In the genomic region with DNA sequence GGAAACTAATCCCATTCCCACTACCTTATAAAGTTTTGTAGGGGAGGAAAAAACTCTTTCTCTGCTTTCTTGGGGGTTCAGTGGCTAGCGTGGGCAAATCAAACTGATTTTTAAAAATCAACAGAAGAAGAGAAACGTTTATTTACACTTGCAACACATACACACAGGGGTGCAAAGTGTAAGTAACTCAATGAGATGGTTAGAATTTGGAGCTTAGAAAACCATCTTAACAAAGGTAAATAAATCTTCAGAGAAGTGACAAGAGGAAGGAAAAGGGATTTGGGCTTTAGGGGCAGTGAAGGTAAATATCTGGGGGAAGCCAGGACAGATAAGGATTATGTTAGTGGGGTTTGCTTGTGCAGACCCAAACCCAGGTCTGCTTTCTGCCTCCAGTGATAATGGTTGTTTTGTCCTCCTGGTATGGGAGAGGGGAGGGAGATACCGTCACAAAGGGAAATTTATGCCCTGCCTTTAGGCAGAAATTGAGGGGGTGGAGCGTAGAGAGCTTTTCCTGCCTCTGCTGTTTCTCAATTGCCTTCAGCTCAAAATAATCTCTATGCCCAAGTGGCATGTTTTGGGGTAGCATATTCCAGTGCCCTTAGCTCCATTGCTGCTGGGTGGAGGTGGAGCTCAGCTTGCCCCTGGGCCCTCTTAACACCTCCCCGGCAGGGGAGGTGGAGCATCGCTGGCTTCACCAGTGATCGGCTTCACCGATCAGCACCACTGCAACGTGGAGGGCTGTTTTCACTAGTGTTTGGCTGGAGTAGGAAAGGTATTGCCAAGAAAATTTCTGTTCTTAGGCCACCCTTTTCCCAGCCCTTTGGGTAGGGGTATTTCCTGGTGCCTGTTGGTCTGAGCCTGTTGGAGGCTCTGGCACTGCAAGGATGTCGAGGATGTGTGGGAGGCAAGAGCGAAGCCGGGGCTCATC, we compare ENCODE assay signal across 27 cellular contexts.
A peak's percentile ranks its signal among the peaks of the same experiment; 100 is the strongest.
DNase-seq lines count a peak whose midpoint lies in the region; ATAC-seq and TF ChIP-seq lines count a peak whose summit lies in the region.
"Had no signal": no experiment of that assay in that cellular context is flagged by ENCODE, and none has a peak within 500 bp of the region (broad histone marks: within the 10 kb centered on the region; RNA-seq: fewer than 3 reads in every experiment).

No MANE protein-coding gene starts in this region.

- CTCF ChIA-PET in naive thymus-derived CD4-positive, alpha-beta T cell (lab: Charles Lee) = no interaction called here

- no peaks in the 10 kb centered on the region for H3K27me3 ChIP-seq in naive thymus-derived CD4-positive, alpha-beta T cell (ENCODE audit: control insufficient read depth in 2 of 2, insufficient read depth in 2 of 2, low read length in 2 of 2)

- H3K27me3 Mint-ChIP-seq in neural crest cell (ENCODE audit: low read depth) = no peaks in the 10 kb centered on the region
- H3K27me3 Mint-ChIP-seq in naive thymus-derived CD4-positive, alpha-beta T cell = peaks cover 23 to 57% (median 43%) of the 10 kb centered on the region in 5 donors

- H3K9me3 ChIP-seq in naive thymus-derived CD4-positive, alpha-beta T cell (ENCODE audit: control insufficient read depth in 2 of 3, low read length in 3 of 3) = no peaks in the 10 kb centered on the region
- H3K9me3 ChIP-seq: HAP-1 had no signal

- no peak overlapping the region for H3K4me3 ChIP-seq in naive thymus-derived CD4-positive, alpha-beta T cell (ENCODE audit: low read length)
- H3K4me3 ChIP-seq: HAP-1, SK-N-MC had no signal

- no peak overlapping the region for H3K4me3 Mint-ChIP-seq in neural crest cell
- no peak overlapping the region for H3K4me3 Mint-ChIP-seq in naive thymus-derived CD4-positive, alpha-beta T cell
- H3K4me3 Mint-ChIP-seq: CD8-positive, alpha-beta memory T cell had no signal

- DNase-seq in ELF-1 (ENCODE audit: low read depth, low spot score) = peak; percentile 44
- DNase-seq in SK-MEL-5 (ENCODE audit: low read depth, low spot score) = peak; percentile 13
- peak; percentile 8 for DNase-seq in foreskin melanocyte
- no peak for DNase-seq in neural crest cell (ENCODE audit: low read depth, low spot score)
- no peak for DNase-seq in naive thymus-derived CD4-positive, alpha-beta T cell
- DNase-seq in CD1c-positive myeloid dendritic cell (ENCODE audit: extremely low spot score) = no peak
- DNase-seq: Calu3; CD8-positive, alpha-beta memory T cell; DMS79 treated with DMSO at 0.1 percent for 48 hours; GOT3; Karpas-422; NCI-H1092; NCI-H1436; NCI-H187; NCI-H2081 treated with DMSO at 0.1 percent for 48 hours; NCI-H2171; NCI-H446 treated with DMSO at 0.1 percent for 48 hours; NCI-H526 treated with DMSO at 0.1 percent for 48 hours; SHP77 had no signal

- H3K4me1 Mint-ChIP-seq in neural crest cell = peaks cover 8% of the 10 kb centered on the region
- no peaks in the 10 kb centered on the region for H3K4me1 Mint-ChIP-seq in naive thymus-derived CD4-positive, alpha-beta T cell
- H3K4me1 Mint-ChIP-seq: CD8-positive, alpha-beta memory T cell had no signal

- POLR2A ChIA-PET in naive thymus-derived CD4-positive, alpha-beta T cell (lab: Charles Lee) = no interaction called here

- no peak for ATAC-seq in GM18858 (IDR thresholded peaks at IDR 0.05; ENCODE audit: unreplicated experiment)
- ATAC-seq in naive thymus-derived CD4-positive, alpha-beta T cell = no peak
- no peak for ATAC-seq in GM19467 (IDR thresholded peaks at IDR 0.05; ENCODE audit: unreplicated experiment)
- ATAC-seq: Panc1 had no signal

- no peak for TF ChIP-seq CTCF in neural crest cell (conservative IDR thresholded peaks at IDR 0.05)

- peak overlapping the region; percentile 86 for H3K27ac Mint-ChIP-seq in neural crest cell (ENCODE audit: unreplicated experiment)
- no peak overlapping the region for H3K27ac Mint-ChIP-seq in naive thymus-derived CD4-positive, alpha-beta T cell
- H3K27ac Mint-ChIP-seq: CD8-positive, alpha-beta memory T cell had no signal

- in situ Hi-C loops in SK-MEL-5 (cut with HindIII; ENCODE audit: low pct_unique_long_range_greater_than_20kb, low sequenced_read_pairs) = no loop called here

- H3K9me3 Mint-ChIP-seq in neural crest cell = peaks cover under 1% of the 10 kb centered on the region
- H3K9me3 Mint-ChIP-seq in naive thymus-derived CD4-positive, alpha-beta T cell = peaks cover 0 to 5% (median 0%) of the 10 kb centered on the region in 11 donors

- H3K4me1 ChIP-seq in naive thymus-derived CD4-positive, alpha-beta T cell (ENCODE audit: control insufficient read depth in 2 of 2, insufficient read depth in 2 of 2, low read length in 2 of 2) = no peaks in the 10 kb centered on the region
- H3K4me1 ChIP-seq: HAP-1 had no signal

- intact Hi-C loops in naive thymus-derived CD4-positive, alpha-beta T cell (cut with micrococcal nuclease) = no loop called here

- no peak overlapping the region for H3K27ac ChIP-seq in naive thymus-derived CD4-positive, alpha-beta T cell (ENCODE audit: low read depth, low read length)
- H3K27ac ChIP-seq: C4-2B, HL-60, RWPE1, SK-N-MC had no signal

- no peaks in the 10 kb centered on the region for H3K36me3 ChIP-seq in naive thymus-derived CD4-positive, alpha-beta T cell (ENCODE audit: control insufficient read depth in 2 of 3, insufficient read depth in 3 of 3, low read length in 3 of 3)
- H3K36me3 ChIP-seq: HAP-1 had no signal

- no peaks in the 10 kb centered on the region for H3K36me3 Mint-ChIP-seq in neural crest cell (ENCODE audit: low read depth)
- no peaks in the 10 kb centered on the region for H3K36me3 Mint-ChIP-seq in naive thymus-derived CD4-positive, alpha-beta T cell
- H3K36me3 Mint-ChIP-seq: CD8-positive, alpha-beta memory T cell had no signal

Comparison
In these comparisons a context has a peak if more than half of its experiments do, and no peak if none do; other contexts are left out.
1. DNase-seq: peak in ELF-1 (single experiment), SK-MEL-5 (single experiment) and foreskin melanocyte (single experiment); none in neural crest cell (single experiment), naive thymus-derived CD4-positive, alpha-beta T cell (0 of 9) and CD1c-positive myeloid dendritic cell (single experiment).